1 cellular context compared by ENCODE assay signal in the genomic region with DNA sequence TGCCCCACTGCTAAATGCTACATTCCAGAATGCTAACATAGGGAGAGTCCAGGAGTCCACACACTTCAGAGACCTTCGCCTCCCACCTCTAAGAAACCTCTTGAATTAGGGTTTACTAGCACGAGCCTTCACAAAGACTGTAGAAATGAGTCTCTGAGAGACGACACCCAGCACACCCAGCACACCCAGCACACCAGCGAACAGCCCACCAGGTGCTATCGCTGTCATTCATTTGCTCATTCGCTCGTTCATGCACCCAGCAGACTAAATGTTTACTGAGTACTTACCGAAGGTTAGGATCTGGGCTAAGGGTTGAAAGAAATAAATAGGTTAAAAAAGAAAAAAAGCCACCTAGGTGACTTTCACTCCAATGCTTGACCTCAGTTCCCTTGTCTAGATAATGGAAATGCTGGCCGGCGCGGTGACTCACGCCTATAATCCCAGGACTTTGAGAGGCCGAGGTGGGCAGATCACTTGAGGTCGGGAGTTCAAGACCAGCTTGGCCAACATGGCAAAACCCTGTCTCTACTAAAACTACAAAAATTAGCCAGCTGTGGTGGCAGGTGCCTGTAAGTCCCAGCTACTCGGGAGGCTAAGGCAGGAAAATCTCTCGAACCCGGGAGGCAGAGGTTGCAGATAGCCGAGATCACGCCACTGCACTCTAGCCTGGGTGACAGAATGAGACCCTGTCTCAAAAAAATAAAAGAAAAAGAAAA.
TF ChIP-seq lines count a peak whose summit lies in the region.

No MANE protein-coding gene starts in this region.

TF ChIP-seq in HepG2, 621 proteins besides CTCF, POLR2A, EP300 and RAD21 (continued from another document and continues in another):
- TF ChIP-seq, protein P1, sequence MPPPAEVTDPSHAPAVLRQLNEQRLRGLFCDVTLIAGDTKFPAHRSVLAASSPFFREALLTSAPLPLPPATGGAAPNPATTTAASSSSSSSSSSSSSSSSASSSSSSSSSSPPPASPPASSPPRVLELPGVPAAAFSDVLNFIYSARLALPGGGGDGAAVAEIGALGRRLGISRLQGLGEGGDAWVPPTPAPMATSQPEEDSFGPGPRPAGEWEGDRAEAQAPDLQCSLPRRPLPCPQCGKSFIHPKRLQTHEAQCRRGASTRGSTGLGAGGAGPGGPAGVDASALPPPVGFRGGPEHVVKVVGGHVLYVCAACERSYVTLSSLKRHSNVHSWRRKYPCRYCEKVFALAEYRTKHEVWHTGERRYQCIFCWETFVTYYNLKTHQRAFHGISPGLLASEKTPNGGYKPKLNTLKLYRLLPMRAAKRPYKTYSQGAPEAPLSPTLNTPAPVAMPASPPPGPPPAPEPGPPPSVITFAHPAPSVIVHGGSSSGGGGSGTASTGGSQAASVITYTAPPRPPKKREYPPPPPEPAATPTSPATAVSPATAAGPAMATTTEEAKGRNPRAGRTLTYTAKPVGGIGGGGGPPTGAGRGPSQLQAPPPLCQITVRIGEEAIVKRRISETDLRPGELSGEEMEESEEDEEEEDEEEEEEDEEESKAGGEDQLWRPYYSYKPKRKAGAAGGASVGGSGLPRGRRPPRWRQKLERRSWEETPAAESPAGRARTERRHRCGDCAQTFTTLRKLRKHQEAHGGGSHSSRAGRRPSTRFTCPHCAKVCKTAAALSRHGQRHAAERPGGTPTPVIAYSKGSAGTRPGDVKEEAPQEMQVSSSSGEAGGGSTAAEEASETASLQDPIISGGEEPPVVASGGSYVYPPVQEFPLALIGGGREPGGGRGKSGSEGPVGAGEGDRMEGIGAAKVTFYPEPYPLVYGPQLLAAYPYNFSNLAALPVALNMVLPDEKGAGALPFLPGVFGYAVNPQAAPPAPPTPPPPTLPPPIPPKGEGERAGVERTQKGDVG (CRISPR knock-in tag; IDR thresholded peaks at IDR 0.05; ENCODE audit: borderline replicate concordance) = no peak
- TF ChIP-seq NFIC (IDR thresholded peaks at IDR 0.05; ENCODE audit: low read length) (0 out of 2 replicates have a peak, but pooled peaks have one; percentile 38), ATF7-NPFF (CRISPR knock-in tag; IDR thresholded peaks at IDR 0.05; ENCODE audit: low read depth) (no peak), NR1H2 (CRISPR knock-in tag; IDR thresholded peaks at IDR 0.05; ENCODE audit: borderline replicate concordance, low read depth) (no peak), ZKSCAN8 (CRISPR knock-in tag; IDR thresholded peaks at IDR 0.05; ENCODE audit: borderline replicate concordance) (no peak), AGO1 (IDR thresholded peaks at IDR 0.05; ENCODE audit: low read depth, low read length, poor library complexity, severe bottlenecking) (no peak), SP5 (CRISPR knock-in tag; IDR thresholded peaks at IDR 0.05; ENCODE audit: borderline replicate concordance, low read depth) (peak; percentile 78), MATR3 (CRISPR knock-in tag; IDR thresholded peaks at IDR 0.05) (no peak), ZNF124 (CRISPR knock-in tag; IDR thresholded peaks at IDR 0.05) (no peak), WIZ (CRISPR knock-in tag; IDR thresholded peaks at IDR 0.05) (no peak), BORCS8-MEF2B (CRISPR knock-in tag; IDR thresholded peaks at IDR 0.05) (no peak), RAD51 (IDR thresholded peaks at IDR 0.05; ENCODE audit: borderline replicate concordance) (no peak), MED13 (CRISPR knock-in tag; IDR thresholded peaks at IDR 0.05) (no peak), ZNF7 (CRISPR knock-in tag; IDR thresholded peaks at IDR 0.05) (no peak), FOXO1 (CRISPR knock-in tag; IDR thresholded peaks at IDR 0.05) (no peak), ZSCAN30 (CRISPR knock-in tag; IDR thresholded peaks at IDR 0.05) (no peak), ZIK1 (CRISPR knock-in tag; IDR thresholded peaks at IDR 0.05; ENCODE audit: borderline replicate concordance, low read depth) (no peak), ETV6 (CRISPR knock-in tag; conservative IDR thresholded peaks at IDR 0.05) (no peak), POLR2G (IDR thresholded peaks at IDR 0.05; ENCODE audit: low read depth, low read length) (no peak), CEBPG (CRISPR knock-in tag; IDR thresholded peaks at IDR 0.05) (no peak), TCF7 (IDR thresholded peaks at IDR 0.05; ENCODE audit: low read depth) (peak; percentile 53; the same call in 1 of the 2 replicates), ZNF839 (CRISPR knock-in tag; IDR thresholded peaks at IDR 0.05; ENCODE audit: borderline replicate concordance) (no peak), SIN3B (IDR thresholded peaks at IDR 0.05; ENCODE audit: low read length) (no peak), HNF4G (IDR thresholded peaks at IDR 0.05; ENCODE audit: borderline replicate concordance, low read depth, low read length) (no peak; the same call in 1 of the 2 replicates), HNF4G (CRISPR knock-in tag; IDR thresholded peaks at IDR 0.05; ENCODE audit: borderline replicate concordance, low read depth) (no peak), SMAD3 (CRISPR knock-in tag; IDR thresholded peaks at IDR 0.05) (no peak), ZNF589 (CRISPR knock-in tag; conservative IDR thresholded peaks at IDR 0.05) (no peak), GTF2F1 (IDR thresholded peaks at IDR 0.05; ENCODE audit: low read length) (no peak), PHF21A (CRISPR knock-in tag; IDR thresholded peaks at IDR 0.05) (peak; percentile 66; the same call in 1 of the 2 replicates)
- TF ChIP-seq, protein P2, sequence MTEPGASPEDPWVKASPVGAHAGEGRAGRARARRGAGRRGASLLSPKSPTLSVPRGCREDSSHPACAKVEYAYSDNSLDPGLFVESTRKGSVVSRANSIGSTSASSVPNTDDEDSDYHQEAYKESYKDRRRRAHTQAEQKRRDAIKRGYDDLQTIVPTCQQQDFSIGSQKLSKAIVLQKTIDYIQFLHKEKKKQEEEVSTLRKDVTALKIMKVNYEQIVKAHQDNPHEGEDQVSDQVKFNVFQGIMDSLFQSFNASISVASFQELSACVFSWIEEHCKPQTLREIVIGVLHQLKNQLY (CRISPR knock-in tag; IDR thresholded peaks at IDR 0.05) = no peak
- TF ChIP-seq, protein P3, sequence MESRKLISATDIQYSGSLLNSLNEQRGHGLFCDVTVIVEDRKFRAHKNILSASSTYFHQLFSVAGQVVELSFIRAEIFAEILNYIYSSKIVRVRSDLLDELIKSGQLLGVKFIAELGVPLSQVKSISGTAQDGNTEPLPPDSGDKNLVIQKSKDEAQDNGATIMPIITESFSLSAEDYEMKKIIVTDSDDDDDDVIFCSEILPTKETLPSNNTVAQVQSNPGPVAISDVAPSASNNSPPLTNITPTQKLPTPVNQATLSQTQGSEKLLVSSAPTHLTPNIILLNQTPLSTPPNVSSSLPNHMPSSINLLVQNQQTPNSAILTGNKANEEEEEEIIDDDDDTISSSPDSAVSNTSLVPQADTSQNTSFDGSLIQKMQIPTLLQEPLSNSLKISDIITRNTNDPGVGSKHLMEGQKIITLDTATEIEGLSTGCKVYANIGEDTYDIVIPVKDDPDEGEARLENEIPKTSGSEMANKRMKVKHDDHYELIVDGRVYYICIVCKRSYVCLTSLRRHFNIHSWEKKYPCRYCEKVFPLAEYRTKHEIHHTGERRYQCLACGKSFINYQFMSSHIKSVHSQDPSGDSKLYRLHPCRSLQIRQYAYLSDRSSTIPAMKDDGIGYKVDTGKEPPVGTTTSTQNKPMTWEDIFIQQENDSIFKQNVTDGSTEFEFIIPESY (CRISPR knock-in tag; IDR thresholded peaks at IDR 0.05) = no peak
- TF ChIP-seq, protein P4, sequence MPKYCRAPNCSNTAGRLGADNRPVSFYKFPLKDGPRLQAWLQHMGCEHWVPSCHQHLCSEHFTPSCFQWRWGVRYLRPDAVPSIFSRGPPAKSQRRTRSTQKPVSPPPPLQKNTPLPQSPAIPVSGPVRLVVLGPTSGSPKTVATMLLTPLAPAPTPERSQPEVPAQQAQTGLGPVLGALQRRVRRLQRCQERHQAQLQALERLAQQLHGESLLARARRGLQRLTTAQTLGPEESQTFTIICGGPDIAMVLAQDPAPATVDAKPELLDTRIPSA (CRISPR knock-in tag; IDR thresholded peaks at IDR 0.05; ENCODE audit: borderline replicate concordance) = no peak
- TF ChIP-seq, protein P5, sequence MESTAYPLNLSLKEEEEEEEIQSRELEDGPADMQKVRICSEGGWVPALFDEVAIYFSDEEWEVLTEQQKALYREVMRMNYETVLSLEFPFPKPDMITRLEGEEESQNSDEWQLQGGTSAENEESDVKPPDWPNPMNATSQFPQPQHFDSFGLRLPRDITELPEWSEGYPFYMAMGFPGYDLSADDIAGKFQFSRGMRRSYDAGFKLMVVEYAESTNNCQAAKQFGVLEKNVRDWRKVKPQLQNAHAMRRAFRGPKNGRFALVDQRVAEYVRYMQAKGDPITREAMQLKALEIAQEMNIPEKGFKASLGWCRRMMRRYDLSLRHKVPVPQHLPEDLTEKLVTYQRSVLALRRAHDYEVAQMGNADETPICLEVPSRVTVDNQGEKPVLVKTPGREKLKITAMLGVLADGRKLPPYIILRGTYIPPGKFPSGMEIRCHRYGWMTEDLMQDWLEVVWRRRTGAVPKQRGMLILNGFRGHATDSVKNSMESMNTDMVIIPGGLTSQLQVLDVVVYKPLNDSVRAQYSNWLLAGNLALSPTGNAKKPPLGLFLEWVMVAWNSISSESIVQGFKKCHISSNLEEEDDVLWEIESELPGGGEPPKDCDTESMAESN (CRISPR knock-in tag; conservative IDR thresholded peaks at IDR 0.05) = no peak
- TF ChIP-seq, protein P6, sequence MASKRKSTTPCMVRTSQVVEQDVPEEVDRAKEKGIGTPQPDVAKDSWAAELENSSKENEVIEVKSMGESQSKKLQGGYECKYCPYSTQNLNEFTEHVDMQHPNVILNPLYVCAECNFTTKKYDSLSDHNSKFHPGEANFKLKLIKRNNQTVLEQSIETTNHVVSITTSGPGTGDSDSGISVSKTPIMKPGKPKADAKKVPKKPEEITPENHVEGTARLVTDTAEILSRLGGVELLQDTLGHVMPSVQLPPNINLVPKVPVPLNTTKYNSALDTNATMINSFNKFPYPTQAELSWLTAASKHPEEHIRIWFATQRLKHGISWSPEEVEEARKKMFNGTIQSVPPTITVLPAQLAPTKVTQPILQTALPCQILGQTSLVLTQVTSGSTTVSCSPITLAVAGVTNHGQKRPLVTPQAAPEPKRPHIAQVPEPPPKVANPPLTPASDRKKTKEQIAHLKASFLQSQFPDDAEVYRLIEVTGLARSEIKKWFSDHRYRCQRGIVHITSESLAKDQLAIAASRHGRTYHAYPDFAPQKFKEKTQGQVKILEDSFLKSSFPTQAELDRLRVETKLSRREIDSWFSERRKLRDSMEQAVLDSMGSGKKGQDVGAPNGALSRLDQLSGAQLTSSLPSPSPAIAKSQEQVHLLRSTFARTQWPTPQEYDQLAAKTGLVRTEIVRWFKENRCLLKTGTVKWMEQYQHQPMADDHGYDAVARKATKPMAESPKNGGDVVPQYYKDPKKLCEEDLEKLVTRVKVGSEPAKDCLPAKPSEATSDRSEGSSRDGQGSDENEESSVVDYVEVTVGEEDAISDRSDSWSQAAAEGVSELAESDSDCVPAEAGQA (IDR thresholded peaks at IDR 0.05; ENCODE audit: low read depth) = no peak
- TF ChIP-seq, protein P6 (CRISPR knock-in tag; IDR thresholded peaks at IDR 0.05; ENCODE audit: borderline replicate concordance) = no peak
- TF ChIP-seq, protein P7, sequence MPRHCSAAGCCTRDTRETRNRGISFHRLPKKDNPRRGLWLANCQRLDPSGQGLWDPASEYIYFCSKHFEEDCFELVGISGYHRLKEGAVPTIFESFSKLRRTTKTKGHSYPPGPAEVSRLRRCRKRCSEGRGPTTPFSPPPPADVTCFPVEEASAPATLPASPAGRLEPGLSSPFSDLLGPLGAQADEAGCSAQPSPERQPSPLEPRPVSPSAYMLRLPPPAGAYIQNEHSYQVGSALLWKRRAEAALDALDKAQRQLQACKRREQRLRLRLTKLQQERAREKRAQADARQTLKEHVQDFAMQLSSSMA (CRISPR knock-in tag; IDR thresholded peaks at IDR 0.05) = no peak
- TF ChIP-seq, protein P8, sequence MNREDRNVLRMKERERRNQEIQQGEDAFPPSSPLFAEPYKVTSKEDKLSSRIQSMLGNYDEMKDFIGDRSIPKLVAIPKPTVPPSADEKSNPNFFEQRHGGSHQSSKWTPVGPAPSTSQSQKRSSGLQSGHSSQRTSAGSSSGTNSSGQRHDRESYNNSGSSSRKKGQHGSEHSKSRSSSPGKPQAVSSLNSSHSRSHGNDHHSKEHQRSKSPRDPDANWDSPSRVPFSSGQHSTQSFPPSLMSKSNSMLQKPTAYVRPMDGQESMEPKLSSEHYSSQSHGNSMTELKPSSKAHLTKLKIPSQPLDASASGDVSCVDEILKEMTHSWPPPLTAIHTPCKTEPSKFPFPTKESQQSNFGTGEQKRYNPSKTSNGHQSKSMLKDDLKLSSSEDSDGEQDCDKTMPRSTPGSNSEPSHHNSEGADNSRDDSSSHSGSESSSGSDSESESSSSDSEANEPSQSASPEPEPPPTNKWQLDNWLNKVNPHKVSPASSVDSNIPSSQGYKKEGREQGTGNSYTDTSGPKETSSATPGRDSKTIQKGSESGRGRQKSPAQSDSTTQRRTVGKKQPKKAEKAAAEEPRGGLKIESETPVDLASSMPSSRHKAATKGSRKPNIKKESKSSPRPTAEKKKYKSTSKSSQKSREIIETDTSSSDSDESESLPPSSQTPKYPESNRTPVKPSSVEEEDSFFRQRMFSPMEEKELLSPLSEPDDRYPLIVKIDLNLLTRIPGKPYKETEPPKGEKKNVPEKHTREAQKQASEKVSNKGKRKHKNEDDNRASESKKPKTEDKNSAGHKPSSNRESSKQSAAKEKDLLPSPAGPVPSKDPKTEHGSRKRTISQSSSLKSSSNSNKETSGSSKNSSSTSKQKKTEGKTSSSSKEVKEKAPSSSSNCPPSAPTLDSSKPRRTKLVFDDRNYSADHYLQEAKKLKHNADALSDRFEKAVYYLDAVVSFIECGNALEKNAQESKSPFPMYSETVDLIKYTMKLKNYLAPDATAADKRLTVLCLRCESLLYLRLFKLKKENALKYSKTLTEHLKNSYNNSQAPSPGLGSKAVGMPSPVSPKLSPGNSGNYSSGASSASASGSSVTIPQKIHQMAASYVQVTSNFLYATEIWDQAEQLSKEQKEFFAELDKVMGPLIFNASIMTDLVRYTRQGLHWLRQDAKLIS (CRISPR knock-in tag; IDR thresholded peaks at IDR 0.05) = no peak
- TF ChIP-seq, protein P9, sequence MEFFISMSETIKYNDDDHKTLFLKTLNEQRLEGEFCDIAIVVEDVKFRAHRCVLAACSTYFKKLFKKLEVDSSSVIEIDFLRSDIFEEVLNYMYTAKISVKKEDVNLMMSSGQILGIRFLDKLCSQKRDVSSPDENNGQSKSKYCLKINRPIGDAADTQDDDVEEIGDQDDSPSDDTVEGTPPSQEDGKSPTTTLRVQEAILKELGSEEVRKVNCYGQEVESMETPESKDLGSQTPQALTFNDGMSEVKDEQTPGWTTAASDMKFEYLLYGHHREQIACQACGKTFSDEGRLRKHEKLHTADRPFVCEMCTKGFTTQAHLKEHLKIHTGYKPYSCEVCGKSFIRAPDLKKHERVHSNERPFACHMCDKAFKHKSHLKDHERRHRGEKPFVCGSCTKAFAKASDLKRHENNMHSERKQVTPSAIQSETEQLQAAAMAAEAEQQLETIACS (CRISPR knock-in tag; IDR thresholded peaks at IDR 0.05) = no peak
